12 cellular contexts compared by ENCODE assay signal in genomic region chr5:150159741-150160179, GRCh38. TPM values are rescaled to one million over a fixed set of nuclear protein-coding genes. Genes with fewer than 3 reads are reported as not detected.
A peak's percentile ranks its signal among the peaks of the same experiment; 100 is the strongest.
DNase-seq lines count a peak whose midpoint lies in the region; ATAC-seq and TF ChIP-seq lines count a peak whose summit lies in the region.
"Had no signal": no experiment of that assay in that cellular context is flagged by ENCODE, and none has a peak within 500 bp of the region (broad histone marks: within the 10 kb centered on the region; RNA-seq: fewer than 3 reads in every experiment).

No MANE protein-coding gene starts in this region.

- peak; percentile 77 for DNase-seq in BE2C
- peak; percentile 61 to 65 for DNase-seq in fibroblast of lung (ENCODE audit: low read depth in 2 of 2)
- DNase-seq in osteoblast (ENCODE audit: insufficient read length, low spot score, missing footprints), result peak; percentile 95
- DNase-seq in cerebellar cortex (ENCODE audit: low spot score), result no peak
- DNase-seq: activated CD4-positive, alpha-beta memory T cell treated with anti-CD3 and anti-CD28 coated beads, Interleukin-2, amount 10 ng/mL, durations not matched to agents 7 days and 5 days; right lobe of liver had no signal

- H3K27ac ChIP-seq in fibroblast of lung (ENCODE audit: insufficient read depth, low read length) (peak overlapping the region; percentile 78), osteoblast (ENCODE audit: low read depth, low read length) (peak overlapping the region; percentile 83)

- H3K79me2 ChIP-seq in Loucy (ENCODE audit: insufficient read depth, low read length) (no peaks in the 10 kb centered on the region), fibroblast of lung (ENCODE audit: control insufficient read depth, insufficient read depth, low read length) (peaks cover 8% of the 10 kb centered on the region), osteoblast (ENCODE audit: insufficient read depth, low read length) (peaks cover 7% of the 10 kb centered on the region)

- H3K27me3 ChIP-seq in BE2C, result no peaks in the 10 kb centered on the region
- H3K27me3 ChIP-seq in Loucy (ENCODE audit: insufficient read depth, low read length, poor library complexity, severe bottlenecking), result no peaks in the 10 kb centered on the region
- no peaks in the 10 kb centered on the region for H3K27me3 ChIP-seq in fibroblast of lung (ENCODE audit: control insufficient read depth, insufficient read depth, low read length)
- H3K27me3 ChIP-seq in osteoblast (ENCODE audit: insufficient read depth, low read length), result no peaks in the 10 kb centered on the region
- H3K27me3 ChIP-seq: right lobe of liver had no signal

- H3K9me3 ChIP-seq in BE2C, result no peaks in the 10 kb centered on the region
- no peaks in the 10 kb centered on the region for H3K9me3 ChIP-seq in Loucy (ENCODE audit: insufficient read depth, low read depth, low read length)
- H3K9me3 ChIP-seq in fibroblast of lung (ENCODE audit: control insufficient read depth, insufficient read depth, low read depth, low read length), result no peaks in the 10 kb centered on the region
- H3K9me3 ChIP-seq in osteoblast (ENCODE audit: low read depth, low read length), result no peaks in the 10 kb centered on the region
- H3K9me3 ChIP-seq: right lobe of liver had no signal

- no peaks in the 10 kb centered on the region for H3F3A ChIP-seq in Loucy (ENCODE audit: low read depth)

- H2AFZ ChIP-seq in Loucy (ENCODE audit: low read length), result no peak overlapping the region
- no peak overlapping the region for H2AFZ ChIP-seq in fibroblast of lung (ENCODE audit: low read length)
- H2AFZ ChIP-seq in osteoblast (ENCODE audit: low read length), result peak overlapping the region; percentile 8

- H4K20me1 ChIP-seq in Loucy (ENCODE audit: insufficient read depth, low read length, poor library complexity, severe bottlenecking), result no peaks in the 10 kb centered on the region
- H4K20me1 ChIP-seq in fibroblast of lung (ENCODE audit: control insufficient read depth, extremely low read depth, insufficient read depth, low read length), result no peaks in the 10 kb centered on the region
- H4K20me1 ChIP-seq in osteoblast (ENCODE audit: insufficient read depth, low read length), result no peaks in the 10 kb centered on the region

- H3K9me2 ChIP-seq in Loucy (replicated peaks; ENCODE audit: low read depth, low read length), result no peaks in the 10 kb centered on the region

- no peak for ATAC-seq in activated CD4-positive, CD25-positive, alpha-beta regulatory T cell treated with anti-CD3 and anti-CD28 coated beads, Interleukin-2, amount 50 U/mL, for 24 hours
- ATAC-seq in GM21515 (IDR thresholded peaks at IDR 0.05; ENCODE audit: unreplicated experiment) (no peak), HG03025 (IDR thresholded peaks at IDR 0.05; ENCODE audit: low FRiP score, unreplicated experiment) (no peak)
- ATAC-seq: Panc1; stimulated activated effector memory CD8-positive, alpha-beta T cell treated with anti-CD3 and anti-CD28 coated beads, Interleukin-12 subunit alpha, Interleukin-12 subunit beta, amount 100 ng/mL, for 72 hours had no signal

- H3K4me3 ChIP-seq in BE2C (ENCODE audit: low read depth, low read length) (no peak overlapping the region), Loucy (ENCODE audit: low read length, poor library complexity, severe bottlenecking) (no peak overlapping the region), fibroblast of lung (replicated peaks in 1 of 4; ENCODE audit: control extremely low read depth in 1 of 4, insufficient read depth in 1 of 4, low read depth in 3 of 4, low read length in 4 of 4) (no peak overlapping the region), osteoblast (ENCODE audit: insufficient read depth, low read length) (no peak overlapping the region)
- H3K4me3 ChIP-seq: right lobe of liver had no signal

- peak overlapping the region; percentile 3 for H3K9ac ChIP-seq in Loucy (ENCODE audit: low read depth, low read length, poor library complexity, severe bottlenecking)
- peak overlapping the region; percentile 37 for H3K9ac ChIP-seq in fibroblast of lung (ENCODE audit: insufficient read depth, low read length)

- H3K4me2 ChIP-seq in Loucy (ENCODE audit: low read depth, low read length, poor library complexity, severe bottlenecking), result peak overlapping the region; percentile 21
- H3K4me2 ChIP-seq in fibroblast of lung (ENCODE audit: extremely low read depth, insufficient read depth, low read length), result no peak overlapping the region
- H3K4me2 ChIP-seq in osteoblast (ENCODE audit: insufficient read depth, low read length), result no peak overlapping the region

- H3K4me1 ChIP-seq in BE2C (peaks cover 43% of the 10 kb centered on the region), Loucy (ENCODE audit: insufficient read depth, low read length, poor library complexity, severe bottlenecking) (peaks cover 32% of the 10 kb centered on the region), fibroblast of lung (ENCODE audit: control insufficient read depth, extremely low read depth, insufficient read depth, low read length) (peaks cover 46% of the 10 kb centered on the region), osteoblast (ENCODE audit: insufficient read depth, low read length) (peaks cover 57% of the 10 kb centered on the region)
- H3K4me1 ChIP-seq: right lobe of liver had no signal

- H3K36me3 ChIP-seq in BE2C (no peaks in the 10 kb centered on the region), Loucy (ENCODE audit: insufficient read depth, low read length) (no peaks in the 10 kb centered on the region), fibroblast of lung (ENCODE audit: control insufficient read depth, insufficient read depth, low read length) (no peaks in the 10 kb centered on the region), osteoblast (ENCODE audit: insufficient read depth, low read length) (no peaks in the 10 kb centered on the region)
- H3K36me3 ChIP-seq: right lobe of liver had no signal

- TF ChIP-seq CTCF in BE2C (IDR thresholded peaks at IDR 0.05; ENCODE audit: low read depth, low read length) (no peak), Loucy (conservative IDR thresholded peaks at IDR 0.05; ENCODE audit: low read length) (no peak), fibroblast of lung (conservative IDR thresholded peaks at IDR 0.05 in 1 of 2, IDR thresholded peaks at IDR 0.05 in 1 of 2; ENCODE audit: low read depth in 1 of 2, low read length in 2 of 2) (no peak), osteoblast (IDR thresholded peaks at IDR 0.05; ENCODE audit: extremely low read depth, low read depth, low read length) (no peak)

RNA-seq across cellular contexts. Expression of gene PDGFRB, which starts 4.1 kb away (rescaled TPM):
- 187 TPM for polyA plus RNA-seq in BE2C (2012; ENCODE audit: insufficient read depth, insufficient read length, low read depth)
- 151 and 231 TPM in 2 replicates for total RNA-seq in fibroblast of lung
- 77.4 and 347 TPM in 2 replicates for polyA plus RNA-seq in fibroblast of lung
- polyA plus RNA-seq in fibroblast of lung (2012), result 109 and 618 TPM in 2 replicates
- polyA minus RNA-seq in fibroblast of lung (ENCODE audit: low replicate concordance), result 549 and 2,332 TPM in 2 replicates
- total RNA-seq in osteoblast, result 531 and 567 TPM in 2 replicates

RNA-seq across cellular contexts. Expression of gene CDX1, which starts 6.8 kb away (rescaled TPM):
- 3.6 TPM for polyA plus RNA-seq in BE2C (2012; ENCODE audit: insufficient read depth, insufficient read length, low read depth)
- total RNA-seq in fibroblast of lung (under 0.01 and 0.33 TPM in 2 replicates), osteoblast (0.29 and 0.36 TPM in 2 replicates)
- 0.09 and 1.8 TPM in 2 replicates for polyA plus RNA-seq in fibroblast of lung
- polyA plus RNA-seq in fibroblast of lung (2012), result 1.6 TPM in 1 of 2 replicates, not detected in the other
- polyA minus RNA-seq in fibroblast of lung (ENCODE audit: low replicate concordance), result 1.5 TPM in 1 of 2 replicates, not detected in the other
- total RNA-seq: activated CD4-positive, alpha-beta memory T cell treated with anti-CD3 and anti-CD28 coated beads, Interleukin-2, amount 10 ng/mL, durations not matched to agents 7 days and 5 days; right lobe of liver had no signal

RNA-seq across cellular contexts. Expression of gene SLC6A7, which starts 30.1 kb away (rescaled TPM):
- polyA plus RNA-seq in BE2C (2012; ENCODE audit: insufficient read depth, insufficient read length, low read depth), result not detected
- not detected in 2 replicates for total RNA-seq in fibroblast of lung
- 0.02 TPM in 1 of 2 replicates, not detected in the other for polyA plus RNA-seq in fibroblast of lung
- 0.03 TPM in 1 of 2 replicates, not detected in the other for polyA plus RNA-seq in fibroblast of lung (2012)
- polyA minus RNA-seq in fibroblast of lung (ENCODE audit: low replicate concordance), result not detected in 2 replicates
- total RNA-seq in osteoblast, result under 0.01 TPM in 1 of 2 replicates, not detected in the other
- total RNA-seq: activated CD4-positive, alpha-beta memory T cell treated with anti-CD3 and anti-CD28 coated beads, Interleukin-2, amount 10 ng/mL, durations not matched to agents 7 days and 5 days; right lobe of liver had no signal
